ENCODE assay signal across 8 cellular contexts in the genomic region with DNA sequence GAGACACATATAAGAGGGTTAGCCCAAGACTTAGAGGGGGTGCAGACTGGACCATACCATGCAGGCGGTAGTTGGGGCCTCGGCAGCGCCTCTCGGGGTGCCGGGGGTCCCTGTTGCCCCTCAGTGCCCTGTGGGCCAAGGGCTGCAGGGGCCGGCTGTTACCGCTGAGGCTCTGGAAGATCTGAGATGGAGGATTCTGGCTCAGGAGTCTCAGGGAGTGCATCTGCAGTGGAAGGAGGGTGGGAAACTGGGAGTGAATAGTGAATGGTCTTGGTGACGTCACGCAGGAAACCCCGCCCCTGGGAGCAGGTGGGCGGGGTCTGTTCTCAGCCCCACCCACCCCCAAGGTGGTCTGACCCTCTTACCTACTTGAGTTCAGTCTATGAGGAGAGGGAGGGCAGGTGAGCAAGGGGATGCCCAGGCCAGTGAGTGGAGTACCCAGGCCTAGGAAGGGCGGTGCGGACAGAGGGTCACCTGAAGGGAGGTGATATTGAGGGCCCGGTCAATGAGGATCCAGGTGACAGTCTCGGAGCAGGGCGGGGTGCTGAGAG. TPM values are rescaled to one million over a fixed set of nuclear protein-coding genes. Genes with fewer than 3 reads are reported as not detected.
DNase-seq lines count a peak whose midpoint lies in the region; ATAC-seq and TF ChIP-seq lines count a peak whose summit lies in the region.

No MANE protein-coding gene starts in this region.

- H3K4ac ChIP-seq in IMR-90 (ENCODE audit: low read depth, low read length): peak overlapping the region; percentile 94

- H3K4me1 ChIP-seq in IMR-90 (ENCODE audit: control insufficient read depth, insufficient read depth, low read length): peaks cover 14% of the 10 kb centered on the region
- H3K4me1 ChIP-seq in muscle layer of duodenum (ENCODE audit: control insufficient read depth in 1 of 2, insufficient read depth in 2 of 2, low read length in 2 of 2): peaks cover 10 to 21% of the 10 kb centered on the region in 2 donors

- no peak overlapping the region for H3K18ac ChIP-seq in IMR-90 (ENCODE audit: low read depth, low read length)

- ATAC-seq in IMR-90 (ENCODE audit: low read depth) (no peak), HG03439 (IDR thresholded peaks at IDR 0.05; ENCODE audit: unreplicated experiment) (no peak), GM21447 (IDR thresholded peaks at IDR 0.05; ENCODE audit: unreplicated experiment) (no peak), GM19023 (IDR thresholded peaks at IDR 0.05; ENCODE audit: unreplicated experiment) (no peak)

- dilution Hi-C loops in IMR-90 (cut with HindIII; ENCODE audit: low sequenced_read_pairs, unreplicated experiment): no loop called here

- H2AFZ ChIP-seq in IMR-90 (replicated peaks; ENCODE audit: low read length, poor library complexity): no peak overlapping the region

- no peak overlapping the region for H3K56ac ChIP-seq in IMR-90 (ENCODE audit: extremely low read depth, insufficient read depth, low read length)

- TF ChIP-seq CTCF in IMR-90 (conservative IDR thresholded peaks at IDR 0.05; ENCODE audit: low read depth, low read length) (no peak), brain (conservative IDR thresholded peaks at IDR 0.05) (no peak)

- CTCF ChIA-PET in IMR-90 (lab: Yijun Ruan, JAX): no interaction called here

- H3K4me3 Mint-ChIP-seq in brain: peak overlapping the region; percentile 85 to 94 (median 92)

- peak; percentile 46 for DNase-seq in 8988T
- no peak for DNase-seq in IMR-90
- DNase-seq in NCI-H526 treated with DMSO at 0.1 percent for 48 hours (lab: John Stamatoyannopoulos, UW): no peak

- no peak overlapping the region for H2BK20ac ChIP-seq in IMR-90 (ENCODE audit: low read depth, low read length)

- H3K4me1 Mint-ChIP-seq in brain: peaks cover 37% of the 10 kb centered on the region

- H3K27ac ChIP-seq in IMR-90 (ENCODE audit: insufficient read depth, low read length) (no peak overlapping the region), muscle layer of duodenum (ENCODE audit: low read length) (peak overlapping the region; percentile 98)

- peak overlapping the region; percentile 32 for H2BK5ac ChIP-seq in IMR-90 (ENCODE audit: low read depth, low read length, poor library complexity, severe bottlenecking)

- H3K27ac Mint-ChIP-seq in brain: peak overlapping the region; percentile 98 to 100 (median 99)

- peak overlapping the region; percentile 95 for H2AK5ac ChIP-seq in IMR-90 (ENCODE audit: low read depth, low read length)

- H3K4me3 ChIP-seq in IMR-90 (ENCODE audit: insufficient read depth, low read depth, low read length) (no peak overlapping the region), muscle layer of duodenum (ENCODE audit: low read depth in 1 of 2, low read length in 2 of 2) (peak overlapping the region in 1 of 2 donors; percentile 70)

- H3K14ac ChIP-seq in IMR-90 (replicated peaks; ENCODE audit: low read depth, low read length): peak overlapping the region; percentile 99; the same call in 1 of the 2 replicates

- peaks cover 15% of the 10 kb centered on the region for H3K9me1 ChIP-seq in IMR-90 (ENCODE audit: insufficient read depth, low read length)

- no peak overlapping the region for H4K5ac ChIP-seq in IMR-90 (ENCODE audit: low read depth, low read length)

- H3K9me3 ChIP-seq in IMR-90 (ENCODE audit: control insufficient read depth, insufficient read depth, low read length) (no peaks in the 10 kb centered on the region), muscle layer of duodenum (ENCODE audit: control insufficient read depth in 1 of 2, low read length in 2 of 2) (no peaks in the 10 kb centered on the region)

- no peak overlapping the region for H3K4me2 ChIP-seq in IMR-90 (ENCODE audit: low read depth, low read length)

- H2AK9ac ChIP-seq in IMR-90 (replicated peaks; ENCODE audit: low read depth, low read length, poor library complexity): peak overlapping the region; percentile 89

- H4K20me1 ChIP-seq in IMR-90 (ENCODE audit: insufficient read depth, low read length): peaks cover 4% of the 10 kb centered on the region; the same call in 1 of the 2 replicates

- intact Hi-C loops in IMR-90 (cut with micrococcal nuclease): no loop called here

- peak overlapping the region; percentile 89; the same call in 2 of the 3 replicates for H2BK15ac ChIP-seq in IMR-90 (ENCODE audit: low read depth, low read length)

- no TSS peak for BruUV-seq in IMR-90 (replicated peaks; lab: Mats Ljungman, UMichigan)

- H3K27me3 ChIP-seq in IMR-90 (ENCODE audit: control insufficient read depth, insufficient read depth, low read length) (no peaks in the 10 kb centered on the region), muscle layer of duodenum (ENCODE audit: low read depth, low read length) (no peaks in the 10 kb centered on the region)

- WGBS in IMR-90 (ENCODE audit: extremely low coverage in 2 of 2, insufficient read length in 1 of 2), 2 experiments: 93% methylated on average over 12 of the region's 16 CpGs; no CpG with 5 or more reads in 1 of the 2 experiments

- POLR2A ChIA-PET in IMR-90 (lab: Charles Lee; ENCODE audit: unreplicated experiment): no interaction called here

- no peak overlapping the region for H3K9ac ChIP-seq in IMR-90 (ENCODE audit: low read depth, low read length)

- H2BK120ac ChIP-seq in IMR-90 (ENCODE audit: low read depth, low read length): no peak overlapping the region

- H3K23ac ChIP-seq in IMR-90 (ENCODE audit: low read depth, low read length): no peak overlapping the region

- peak overlapping the region; percentile 43 to 98; a peak in 3 of 4 replicates for H4K8ac ChIP-seq in IMR-90 (ENCODE audit: low read depth in 2 of 2, low read length in 2 of 2)

- in situ Hi-C loops in IMR-90 (cut with MboI; ENCODE audit: low sequenced_read_pairs): no loop called here

- TF ChIP-seq RAD21 in IMR-90 (IDR thresholded peaks at IDR 0.05; ENCODE audit: low read length): no peak

- no peak for TF ChIP-seq POLR2A in IMR-90 (IDR thresholded peaks at IDR 0.05; ENCODE audit: low read depth, low read length)

- H3K27me3 Mint-ChIP-seq in brain: peaks cover 6% of the 10 kb centered on the region

- H3K36me3 Mint-ChIP-seq in brain: peaks cover 7% of the 10 kb centered on the region

- peaks cover 0 to 2% (median 0%) of the 10 kb centered on the region in 5 experiments for H3K9me3 Mint-ChIP-seq in brain

- H4K91ac ChIP-seq in IMR-90 (ENCODE audit: insufficient read depth, low read depth, low read length): peak overlapping the region; percentile 49; the same call in 1 of the 2 replicates

- H3K36me3 ChIP-seq in IMR-90 (ENCODE audit: control insufficient read depth, insufficient read depth, low read length) (no peaks in the 10 kb centered on the region), muscle layer of duodenum (ENCODE audit: control insufficient read depth in 1 of 2, insufficient read depth in 2 of 2, low read length in 2 of 2) (no peaks in the 10 kb centered on the region)

- H3K79me1 ChIP-seq in IMR-90 (ENCODE audit: low read depth in 1 of 2, low read length in 2 of 2): peaks cover 0 to 15% of the 10 kb centered on the region in 2 experiments; a peak in 3 of 4 replicates

TF ChIP-seq in IMR-90, 13 proteins besides CTCF, POLR2A, EP300 and RAD21 (continues in another document):
- no peak for TF ChIP-seq BHLHE40 (IDR thresholded peaks at IDR 0.05; ENCODE audit: low read depth, low read length)
- TF ChIP-seq, protein P1, sequence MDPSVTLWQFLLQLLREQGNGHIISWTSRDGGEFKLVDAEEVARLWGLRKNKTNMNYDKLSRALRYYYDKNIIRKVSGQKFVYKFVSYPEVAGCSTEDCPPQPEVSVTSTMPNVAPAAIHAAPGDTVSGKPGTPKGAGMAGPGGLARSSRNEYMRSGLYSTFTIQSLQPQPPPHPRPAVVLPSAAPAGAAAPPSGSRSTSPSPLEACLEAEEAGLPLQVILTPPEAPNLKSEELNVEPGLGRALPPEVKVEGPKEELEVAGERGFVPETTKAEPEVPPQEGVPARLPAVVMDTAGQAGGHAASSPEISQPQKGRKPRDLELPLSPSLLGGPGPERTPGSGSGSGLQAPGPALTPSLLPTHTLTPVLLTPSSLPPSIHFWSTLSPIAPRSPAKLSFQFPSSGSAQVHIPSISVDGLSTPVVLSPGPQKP (IDR thresholded peaks at IDR 0.05; ENCODE audit: borderline replicate concordance, low read depth, low read length): no peak
- TF ChIP-seq, protein P2, sequence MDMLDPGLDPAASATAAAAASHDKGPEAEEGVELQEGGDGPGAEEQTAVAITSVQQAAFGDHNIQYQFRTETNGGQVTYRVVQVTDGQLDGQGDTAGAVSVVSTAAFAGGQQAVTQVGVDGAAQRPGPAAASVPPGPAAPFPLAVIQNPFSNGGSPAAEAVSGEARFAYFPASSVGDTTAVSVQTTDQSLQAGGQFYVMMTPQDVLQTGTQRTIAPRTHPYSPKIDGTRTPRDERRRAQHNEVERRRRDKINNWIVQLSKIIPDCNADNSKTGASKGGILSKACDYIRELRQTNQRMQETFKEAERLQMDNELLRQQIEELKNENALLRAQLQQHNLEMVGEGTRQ (IDR thresholded peaks at IDR 0.05; ENCODE audit: low read depth, low read length): no peak

RNA-seq across cellular contexts. Expression of a gene that starts 1.7 kb away (rescaled TPM):
- 2.5 and 3.6 TPM in 2 replicates for total RNA-seq in IMR-90 (2012; rRNA removed)
- polyA plus RNA-seq in IMR-90 (2012; rRNA removed) (3.0 and 3.6 TPM in 2 replicates), brain (ENCODE audit: insufficient read depth, low read depth, low replicate concordance) (53.2 TPM)
- 2.9 and 6.3 TPM in 2 replicates for polyA plus RNA-seq in IMR-90 (2012; cell fraction: cytosol; rRNA removed)
- 2.2 and 2.6 TPM in 2 replicates for polyA plus RNA-seq in IMR-90 (2012; cell fraction: nucleus; rRNA removed; ENCODE audit: low replicate concordance)

RNA-seq across cellular contexts. Expression of a gene that starts 7.1 kb away (rescaled TPM):
- 1.3 and 1.7 TPM in 2 replicates for total RNA-seq in IMR-90 (2012; rRNA removed)
- polyA plus RNA-seq in IMR-90 (2012; rRNA removed) (2.7 and 2.9 TPM in 2 replicates), brain (ENCODE audit: insufficient read depth, low read depth, low replicate concordance) (189 TPM)
- 2.7 and 4.7 TPM in 2 replicates for polyA plus RNA-seq in IMR-90 (2012; cell fraction: cytosol; rRNA removed)
- 2.7 and 3.3 TPM in 2 replicates for polyA plus RNA-seq in IMR-90 (2012; cell fraction: nucleus; rRNA removed; ENCODE audit: low replicate concordance)

RNA-seq across cellular contexts. Expression of a gene that starts 19.6 kb away (rescaled TPM):
- total RNA-seq in IMR-90 (2012; rRNA removed): 1.6 and 1.7 TPM in 2 replicates
- polyA plus RNA-seq in IMR-90 (2012; rRNA removed) (9.9 and 11.9 TPM in 2 replicates), brain (ENCODE audit: insufficient read depth, low read depth, low replicate concordance) (45.7 TPM)
- polyA plus RNA-seq in IMR-90 (2012; cell fraction: cytosol; rRNA removed): 10.3 and 12.8 TPM in 2 replicates
- 24.1 and 56.8 TPM in 2 replicates for polyA plus RNA-seq in IMR-90 (2012; cell fraction: nucleus; rRNA removed; ENCODE audit: low replicate concordance)

RNA-seq across cellular contexts. Expression of a gene that starts 19.9 kb away (rescaled TPM):
- total RNA-seq in IMR-90 (2012; rRNA removed): 1,909 and 2,552 TPM in 2 replicates
- 1,897 and 2,254 TPM in 2 replicates for polyA plus RNA-seq in IMR-90 (2012; rRNA removed)
- 2,745 and 3,594 TPM in 2 replicates for polyA plus RNA-seq in IMR-90 (2012; cell fraction: cytosol; rRNA removed)
- 695 and 912 TPM in 2 replicates for polyA plus RNA-seq in IMR-90 (2012; cell fraction: nucleus; rRNA removed; ENCODE audit: low replicate concordance)
- polyA plus RNA-seq in brain (ENCODE audit: insufficient read depth, low read depth, low replicate concordance): 3,254 TPM

RNA-seq across cellular contexts. Expression of a gene that starts 24.0 kb away (rescaled TPM):
- 0.36 and 0.56 TPM in 2 replicates for total RNA-seq in IMR-90 (2012; rRNA removed)
- polyA plus RNA-seq in IMR-90 (2012; rRNA removed): 0.05 and 0.17 TPM in 2 replicates
- not detected in 2 replicates for polyA plus RNA-seq in IMR-90 (2012; cell fraction: cytosol; rRNA removed)
- polyA plus RNA-seq in IMR-90 (2012; cell fraction: nucleus; rRNA removed; ENCODE audit: low replicate concordance): 0.11 and 0.25 TPM in 2 replicates
- polyA plus RNA-seq in brain (ENCODE audit: insufficient read depth, low read depth, low replicate concordance): 0.95 TPM

Comparison
In these comparisons a context has a peak if more than half of its experiments do, and no peak if none do; other contexts are left out.
1. RNA of a gene that starts 7.1 kb away (polyA plus RNA-seq): 189 TPM in brain (single experiment); 2.7 to 4.7 TPM in IMR-90; every median in the first group is over 10 times any median in the second.